ENCODE assay signal across 10 cellular contexts in genomic region chr20:5835234-5835845, GRCh38.
A peak's percentile ranks its signal among the peaks of the same experiment; 100 is the strongest.
DNase-seq lines count a peak whose midpoint lies in the region; TF ChIP-seq lines count a peak whose summit lies in the region.
"Had no signal": no experiment of that assay in that cellular context is flagged by ENCODE, and none has a peak within 500 bp of the region (broad histone marks: within the 10 kb centered on the region; RNA-seq: fewer than 3 reads in every experiment).

No MANE protein-coding gene starts in this region.

- no peak overlapping the region for H3K23ac ChIP-seq in neuronal stem cell (ENCODE audit: low read depth, low read length, poor library complexity)

- peaks cover 0 to 16% (median 6%) of the 10 kb centered on the region in 11 experiments; a peak in 5 of 22 replicates for H3K36me3 ChIP-seq in BLaER1 treated with 17β-estradiol and CSF1 and Interleukin-3, amounts not matched to agents 10 nM and 100 nM
- no peaks in the 10 kb centered on the region for H3K36me3 ChIP-seq in neuronal stem cell (replicated peaks in 1 of 2; ENCODE audit: control insufficient read depth in 2 of 2, insufficient read depth in 2 of 2, low read length in 2 of 2)

- POLR2A ChIA-PET in GM10248 (lab: Yijun Ruan, JAX) = no interaction called here

- H2AK5ac ChIP-seq in neuronal stem cell (ENCODE audit: low read depth, low read length) = no peak overlapping the region

- H3K27ac ChIP-seq in BLaER1 treated with 17β-estradiol and CSF1 and Interleukin-3, amounts not matched to agents 10 nM and 100 nM = peak overlapping the region in 1 of 11 experiments; percentile 29; a peak in 2 of 22 replicates
- no peak overlapping the region for H3K27ac ChIP-seq in neuronal stem cell (replicated peaks; ENCODE audit: low read length)

- 0 out of 22 replicates have a peak overlapping the region, but pooled peaks of 1 of the 11 experiments have one; percentile 34 for H3K9ac ChIP-seq in BLaER1 treated with 17β-estradiol and CSF1 and Interleukin-3, amounts not matched to agents 10 nM and 100 nM
- H3K9ac ChIP-seq in neuronal stem cell (ENCODE audit: low read depth, low read length, poor library complexity) = no peak overlapping the region

- no peak overlapping the region for H4K8ac ChIP-seq in neuronal stem cell (ENCODE audit: low read depth, low read length)

- CTCF ChIA-PET in GM10248 (lab: Yijun Ruan, JAX) = interaction anchor here (1.5 to 3.1 kb wide), 3 partner anchors 9 to 47 kb away, joined by 5 to 14 read pairs (median 9); no protein-coding TSS in a partner anchor

- no CpG with 5 or more reads among the region's 3 CpGs for WGBS in neuronal stem cell (ENCODE audit: extremely low coverage in 2 of 2, insufficient read length in 2 of 2, insufficient replicate concordance in 1 of 2), 2 donors

- no peak overlapping the region for H2BK12ac ChIP-seq in neuronal stem cell (ENCODE audit: low read length)

- no peak overlapping the region for H2BK15ac ChIP-seq in neuronal stem cell (ENCODE audit: low read length)

- DNase-seq in LNCaP clone FGC (ENCODE audit: low read depth) = peak; percentile 4
- peak; percentile 38 for DNase-seq in kidney tubule cell (ENCODE audit: low spot score)
- DNase-seq in GM10248 (ENCODE audit: extremely low spot score) = no peak
- DNase-seq in neuronal stem cell (ENCODE audit: low spot score) = no peak
- no peak for DNase-seq in KG1 (lab: John Stamatoyannopoulos, UW)
- DNase-seq in putamen (ENCODE audit: low spot score) = no peak

- H2BK5ac ChIP-seq in neuronal stem cell (ENCODE audit: low read length) = no peak overlapping the region

- H2AFZ ChIP-seq in neuronal stem cell (ENCODE audit: low read length) = no peak overlapping the region

- peaks cover 4 to 18% (median 12%) of the 10 kb centered on the region in 10 experiments; a peak in 17 of 20 replicates for H3K4me1 ChIP-seq in BLaER1 treated with 17β-estradiol and CSF1 and Interleukin-3, amounts not matched to agents 10 nM and 100 nM
- peaks cover 0 to 2% of the 10 kb centered on the region in 2 donors for H3K4me1 ChIP-seq in neuronal stem cell (ENCODE audit: control insufficient read depth in 2 of 2, insufficient read depth in 1 of 2, low read depth in 1 of 2, low read length in 2 of 2)

- H3K18ac ChIP-seq in neuronal stem cell (ENCODE audit: low read length) = no peak overlapping the region

- peaks cover 4% of the 10 kb centered on the region for H3K36me3 Mint-ChIP-seq in activated naive CD8-positive, alpha-beta T cell

- H3K27ac Mint-ChIP-seq in activated naive CD8-positive, alpha-beta T cell = peak overlapping the region; percentile 86

- peak overlapping the region in 10 of 11 experiments; percentile 3 to 55 (median 26); a peak in 13 of 22 replicates for H3K4me2 ChIP-seq in BLaER1 treated with 17β-estradiol and CSF1 and Interleukin-3, amounts not matched to agents 10 nM and 100 nM
- H3K4me2 ChIP-seq in neuronal stem cell (ENCODE audit: insufficient read depth, low read length, poor library complexity, severe bottlenecking) = no peak overlapping the region

- H3K4ac ChIP-seq in neuronal stem cell (ENCODE audit: low read length) = no peak overlapping the region

- H3K9me3 Mint-ChIP-seq in activated naive CD8-positive, alpha-beta T cell (ENCODE audit: low read depth) = no peaks in the 10 kb centered on the region
- H3K9me3 Mint-ChIP-seq: neural crest cell had no signal

- H3K4me3 ChIP-seq in BLaER1 treated with 17β-estradiol and CSF1 and Interleukin-3, amounts not matched to agents 10 nM and 100 nM = no peak overlapping the region
- H3K4me3 ChIP-seq in LNCaP clone FGC (ENCODE audit: low read depth, low read length) = no peak overlapping the region
- no peak overlapping the region for H3K4me3 ChIP-seq in neuronal stem cell (ENCODE audit: low read length in 2 of 2)
- H3K4me3 ChIP-seq: GM12878 had no signal

- H4K91ac ChIP-seq in neuronal stem cell (ENCODE audit: low read depth, low read length, poor library complexity) = no peak overlapping the region

- H3K27me3 Mint-ChIP-seq in activated naive CD8-positive, alpha-beta T cell = no peaks in the 10 kb centered on the region

- H3K4me1 Mint-ChIP-seq in activated naive CD8-positive, alpha-beta T cell (ENCODE audit: low read depth) = peaks cover 34% of the 10 kb centered on the region

- H3K9me3 ChIP-seq in BLaER1 treated with 17β-estradiol and CSF1 and Interleukin-3, amounts not matched to agents 10 nM and 100 nM (replicated peaks in 1 of 11) = peaks cover 0 to 5% (median 0%) of the 10 kb centered on the region in 11 experiments; a peak in 2 of 22 replicates
- H3K9me3 ChIP-seq in neuronal stem cell (replicated peaks in 1 of 2; ENCODE audit: control insufficient read depth in 2 of 2, insufficient read depth in 1 of 2, low read depth in 1 of 2, low read length in 2 of 2) = no peaks in the 10 kb centered on the region

- H3K79me1 ChIP-seq in neuronal stem cell (ENCODE audit: low read depth, low read length) = no peaks in the 10 kb centered on the region

- H3K27me3 ChIP-seq in BLaER1 treated with 17β-estradiol and CSF1 and Interleukin-3, amounts not matched to agents 10 nM and 100 nM = no peaks in the 10 kb centered on the region
- H3K27me3 ChIP-seq in neuronal stem cell (ENCODE audit: control insufficient read depth in 3 of 3, insufficient read depth in 3 of 3, low read depth in 1 of 3, low read length in 3 of 3) = no peaks in the 10 kb centered on the region

- no peak for TF ChIP-seq CTCF in LNCaP clone FGC (IDR thresholded peaks at IDR 0.05; ENCODE audit: control insufficient read depth, extremely low read depth, insufficient read depth)
- no peak for TF ChIP-seq CTCF in GM10248 (IDR thresholded peaks at IDR 0.05; ENCODE audit: control extremely low read depth, extremely low read depth, low read depth, missing control alignments)

- no peaks in the 10 kb centered on the region for H4K20me1 ChIP-seq in BLaER1 treated with 17β-estradiol and CSF1 and Interleukin-3, amounts not matched to agents 10 nM and 100 nM

- H2BK120ac ChIP-seq in neuronal stem cell (ENCODE audit: low read depth, low read length) = no peak overlapping the region

- peak overlapping the region; percentile 65 for H3K4me3 Mint-ChIP-seq in activated naive CD8-positive, alpha-beta T cell
- H3K4me3 Mint-ChIP-seq: neural crest cell had no signal

- H3K14ac ChIP-seq in neuronal stem cell (ENCODE audit: low read length) = no peak overlapping the region

Comparison
In these comparisons a context has a peak if more than half of its experiments do, and no peak if none do; other contexts are left out.
1. DNase-seq: peak in LNCaP clone FGC (single experiment) and kidney tubule cell (single experiment); none in GM10248 (single experiment), neuronal stem cell (single experiment), KG1 (single experiment) and putamen (single experiment).